Comparison of ENCODE assay signal across 10 cellular contexts in the genomic region with DNA sequence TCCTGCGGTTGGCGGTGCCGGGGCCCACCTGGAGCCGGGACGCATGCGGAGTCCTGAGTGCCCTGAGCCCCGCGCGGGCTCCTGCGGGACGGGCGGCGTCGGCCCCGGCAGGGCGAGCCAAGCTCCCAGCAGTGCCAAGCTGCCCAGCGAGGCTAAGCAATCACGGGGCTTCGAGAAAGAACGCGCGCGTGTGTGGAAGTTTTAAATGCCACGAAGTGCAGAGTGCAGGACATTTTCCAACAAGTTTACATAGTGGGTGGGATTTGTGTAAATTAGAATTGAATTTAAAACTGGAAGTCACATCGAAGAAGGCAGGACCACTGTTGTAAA. TPM values are rescaled to one million over a fixed set of nuclear protein-coding genes. Genes with fewer than 3 reads are reported as not detected.
DNase-seq lines count a peak whose midpoint lies in the region; TF ChIP-seq lines count a peak whose summit lies in the region.
"Had no signal": no experiment of that assay in that cellular context is flagged by ENCODE, and none has a peak within 500 bp of the region (broad histone marks: within the 10 kb centered on the region; RNA-seq: fewer than 3 reads in every experiment).

No MANE protein-coding gene starts in this region.

- peak overlapping the region; percentile 28 to 63 (median 37) for H3K4me3 ChIP-seq in mammary epithelial cell (replicated peaks in 1 of 3; ENCODE audit: insufficient read depth in 1 of 3, low read depth in 2 of 3, low read length in 3 of 3)
- H3K4me3 ChIP-seq in lower leg skin (ENCODE audit: low read depth, poor library complexity, severe bottlenecking), result peak overlapping the region; percentile 56
- H3K4me3 ChIP-seq in thymus (ENCODE audit: low read length), result peak overlapping the region; percentile 52

- WGBS in mammary epithelial cell (ENCODE audit: low coverage, missing lambda C conversion rate), result 3% methylated on average over 9 of the region's 25 CpGs
- WGBS in lower leg skin, 2 donors, result 4 to 8% methylated on average over 23 of the region's 25 CpGs
- WGBS in thymus, result 15% methylated on average over 25 of the region's 25 CpGs

- H3K4me3 Mint-ChIP-seq in activated CD4-positive, alpha-beta T cell treated with anti-CD3 and anti-CD28 coated beads, Interleukin-2, amount 10 ng/mL, durations not matched to agents 24 days and 14 days, result peak overlapping the region; percentile 94

- H3K9me3 Mint-ChIP-seq in activated CD4-positive, alpha-beta T cell treated with anti-CD3 and anti-CD28 coated beads, Interleukin-2, amount 10 ng/mL, durations not matched to agents 24 days and 14 days, result no peaks in the 10 kb centered on the region
- H3K9me3 Mint-ChIP-seq: natural killer cell had no signal

- no peak for DNase-seq in activated CD4-positive, alpha-beta T cell treated with anti-CD3 and anti-CD28 coated beads, Interleukin-2, amount 10 ng/mL, durations not matched to agents 24 days and 14 days
- no peak for DNase-seq in activated CD4-positive, alpha-beta T cell treated with anti-CD3 and anti-CD28 coated beads for 4 hours
- DNase-seq in mammary epithelial cell (no peak), lower leg skin (ENCODE audit: low spot score in 2 of 2) (peak in 1 of 2 donors; percentile 87), NCI-H748 treated with DMSO at 0.1 percent for 48 hours (lab: John Stamatoyannopoulos, UW) (no peak), NCI-H1694 treated with DMSO at 0.1 percent for 48 hours (lab: John Stamatoyannopoulos, UW) (no peak), NCI-H146 treated with DMSO at 0.1 percent for 48 hours (lab: John Stamatoyannopoulos, UW; ENCODE audit: unreplicated experiment) (no peak)

- no TSS peak for BruUV-seq in mammary epithelial cell (replicated peaks; lab: Mats Ljungman, UMichigan)

- H3K4me1 Mint-ChIP-seq in activated CD4-positive, alpha-beta T cell treated with anti-CD3 and anti-CD28 coated beads, Interleukin-2, amount 10 ng/mL, durations not matched to agents 24 days and 14 days, result peaks cover 19% of the 10 kb centered on the region

- H3K79me2 ChIP-seq in mammary epithelial cell (ENCODE audit: insufficient read depth, low read length), result no peaks in the 10 kb centered on the region

- peaks cover 2% of the 10 kb centered on the region for H3K27me3 Mint-ChIP-seq in activated CD4-positive, alpha-beta T cell treated with anti-CD3 and anti-CD28 coated beads, Interleukin-2, amount 10 ng/mL, durations not matched to agents 24 days and 14 days

- H3K27me3 ChIP-seq in mammary epithelial cell (ENCODE audit: insufficient read depth, low read length), result no peaks in the 10 kb centered on the region
- peaks cover 22% of the 10 kb centered on the region for H3K27me3 ChIP-seq in thymus (ENCODE audit: control insufficient read depth, insufficient read depth)

- no peaks in the 10 kb centered on the region for H3K36me3 ChIP-seq in mammary epithelial cell (ENCODE audit: insufficient read depth, low read length)
- H3K36me3 ChIP-seq in thymus (ENCODE audit: control insufficient read depth, insufficient read depth), result no peaks in the 10 kb centered on the region

- CTCF ChIA-PET in mammary epithelial cell (lab: Charles Lee; ENCODE audit: low non-redundant PET), result no interaction called here

- in situ Hi-C loops in mammary epithelial cell (cut with MboI; ENCODE audit: low sequenced_read_pairs in 2 of 2), result no loop called here

- H2AFZ ChIP-seq in mammary epithelial cell (ENCODE audit: low read depth, low read length), result peak overlapping the region; percentile 95

- no peak overlapping the region for H3K27ac Mint-ChIP-seq in activated CD4-positive, alpha-beta T cell treated with anti-CD3 and anti-CD28 coated beads, Interleukin-2, amount 10 ng/mL, durations not matched to agents 24 days and 14 days
- H3K27ac Mint-ChIP-seq: natural killer cell had no signal

- H4K20me1 ChIP-seq in mammary epithelial cell (ENCODE audit: insufficient read depth, low read length), result no peaks in the 10 kb centered on the region

- TF ChIP-seq POLR2A in lower leg skin (IDR thresholded peaks at IDR 0.05), result no peak

- dilution Hi-C loops in mammary epithelial cell (cut with HindIII; ENCODE audit: low sequenced_read_pairs), result no loop called here

- no peak overlapping the region for H3K27ac ChIP-seq in mammary epithelial cell (ENCODE audit: insufficient read depth, low read depth, low read length)
- no peak overlapping the region for H3K27ac ChIP-seq in thymus (ENCODE audit: low read depth)
- H3K27ac ChIP-seq: C4-2B had no signal

- intact Hi-C loops in activated CD4-positive, alpha-beta T cell treated with anti-CD3 and anti-CD28 coated beads, Interleukin-2, amount 10 ng/mL, durations not matched to agents 24 days and 14 days (cut with micrococcal nuclease), result loop anchor here (1.0 to 5.0 kb wide), 4 partner anchors 25 to 137 kb away; no protein-coding TSS in a partner anchor
- intact Hi-C loops in mammary epithelial cell (cut with micrococcal nuclease), result no loop called here
- intact Hi-C loops in lower leg skin (cut with DNase I; ENCODE audit: low total_unique reads), result no loop called here

- H3K9ac ChIP-seq in mammary epithelial cell (ENCODE audit: insufficient read depth, low read length), result no peak overlapping the region

- H3K9me3 ChIP-seq in mammary epithelial cell (replicated peaks; ENCODE audit: insufficient read depth, low read length), result no peaks in the 10 kb centered on the region
- H3K9me3 ChIP-seq in thymus (ENCODE audit: control insufficient read depth), result peaks cover 2% of the 10 kb centered on the region

- H3K4me2 ChIP-seq in mammary epithelial cell (ENCODE audit: insufficient read depth, low read depth, low read length), result peak overlapping the region; percentile 87

- TF ChIP-seq CTCF in mammary epithelial cell (conservative IDR thresholded peaks at IDR 0.05 in 1 of 2, IDR thresholded peaks at IDR 0.05 in 1 of 2; ENCODE audit: extremely low read depth in 1 of 2, insufficient read depth in 1 of 2, low read depth in 1 of 2, low read length in 2 of 2) (no peak), lower leg skin (IDR thresholded peaks at IDR 0.05) (no peak)

- peaks cover 21% of the 10 kb centered on the region for H3K36me3 Mint-ChIP-seq in activated CD4-positive, alpha-beta T cell treated with anti-CD3 and anti-CD28 coated beads, Interleukin-2, amount 10 ng/mL, durations not matched to agents 24 days and 14 days (ENCODE audit: low read depth)
- H3K36me3 Mint-ChIP-seq: natural killer cell had no signal

- peaks cover 8% of the 10 kb centered on the region for H3K4me1 ChIP-seq in mammary epithelial cell (ENCODE audit: insufficient read depth, low read length)
- H3K4me1 ChIP-seq in thymus (ENCODE audit: control insufficient read depth, insufficient read depth, low read length), result no peaks in the 10 kb centered on the region

RNA-seq across cellular contexts. Expression of gene CPM, which starts 0.6 kb away (rescaled TPM):
- total RNA-seq in activated CD4-positive, alpha-beta T cell treated with anti-CD3 and anti-CD28 coated beads, Interleukin-2, amount 10 ng/mL, durations not matched to agents 24 days and 14 days, result 63.5 and 76.5 TPM in 2 replicates
- total RNA-seq in mammary epithelial cell (1 to 10 TPM in 1 of 2 donors, under 1 TPM in 1; 0.50 to 1.2 TPM), lower leg skin (100 to 1,000 TPM in 3 of 4 donors, 10 to 100 TPM in 1; 76.1 to 149 (median 123) TPM)
- polyA plus RNA-seq in mammary epithelial cell (0.73 TPM), thymus (11.4 TPM)
- not detected for polyA minus RNA-seq in mammary epithelial cell

Comparison
In these comparisons a context has a peak if more than half of its experiments do, and no peak if none do; other contexts are left out.
1. RNA of gene CPM, which starts 0.6 kb away (total RNA-seq): 76.1 to 149 TPM in lower leg skin and 63.5 to 76.5 TPM in activated CD4-positive, alpha-beta T cell treated with anti-CD3 and anti-CD28 coated beads, Interleukin-2, amount 10 ng/mL, durations not matched to agents 24 days and 14 days; 0.50 to 1.2 TPM in mammary epithelial cell; every median in the first group is over 10 times any median in the second.
2. Peak in every context shown above with its lines, with median percentiles within 50 percentile points of each other: H3K4me3 ChIP-seq.